19 cellular contexts compared by ENCODE assay signal in genomic region chr5:178223828-178224335, GRCh38. TPM values are rescaled to one million over a fixed set of nuclear protein-coding genes. Genes with fewer than 3 reads are reported as not detected.
A peak's percentile ranks its signal among the peaks of the same experiment; 100 is the strongest.
DNase-seq lines count a peak whose midpoint lies in the region; ATAC-seq and TF ChIP-seq lines count a peak whose summit lies in the region.
"Had no signal": no experiment of that assay in that cellular context is flagged by ENCODE, and none has a peak within 500 bp of the region (broad histone marks: within the 10 kb centered on the region; RNA-seq: fewer than 3 reads in every experiment).

No MANE protein-coding gene starts in this region.

- ATAC-seq in upper lobe of left lung (ENCODE audit: low FRiP score in 2 of 2) (peak; percentile 31 to 82), HG03135 (IDR thresholded peaks at IDR 0.05; ENCODE audit: unreplicated experiment) (no peak)
- ATAC-seq: pancreas had no signal

- DNase-seq in cardiac muscle cell (ENCODE audit: low read depth in 1 of 2, low spot score in 1 of 2) (peak in 1 of 2 donors; percentile 71), right atrium auricular region (ENCODE audit: low spot score) (no peak), chondrocyte (ENCODE audit: low spot score) (peak; percentile 79), mesothelial cell of epicardium (ENCODE audit: low spot score in 2 of 2, unreplicated experiment in 2 of 2) (no peak), upper lobe of left lung (peak in 1 of 2 donors; percentile 55), posterior vena cava (ENCODE audit: low spot score) (no peak), NCI-H345 (lab: John Stamatoyannopoulos, UW) (no peak)
- DNase-seq: activated CD8-positive, alpha-beta memory T cell treated with anti-CD3 and anti-CD28 coated beads for 24 hours; colonic mucosa; esophagus squamous epithelium; KBM-7; NCI-H1694 treated with DMSO at 0.1 percent for 48 hours; NCI-H526 treated with DMSO at 0.1 percent for 48 hours had no signal

- TF ChIP-seq CTCF in cardiac muscle cell (IDR thresholded peaks at IDR 0.05; ENCODE audit: low read depth, low read length), result no peak
- no peak for TF ChIP-seq CTCF in right atrium auricular region (IDR thresholded peaks at IDR 0.05)
- no peak for TF ChIP-seq CTCF in chondrocyte (IDR thresholded peaks at IDR 0.05)
- TF ChIP-seq CTCF in mesothelial cell of epicardium (IDR thresholded peaks at IDR 0.05; ENCODE audit: unreplicated experiment), result no peak
- TF ChIP-seq CTCF in upper lobe of left lung (IDR thresholded peaks at IDR 0.05), result no peak

- TF ChIP-seq POLR2A in upper lobe of left lung (IDR thresholded peaks at IDR 0.05), result no peak

- H3K4me3 ChIP-seq in cardiac muscle cell, result no peak overlapping the region
- no peak overlapping the region for H3K4me3 ChIP-seq in right atrium auricular region
- no peak overlapping the region for H3K4me3 ChIP-seq in upper lobe of left lung
- H3K4me3 ChIP-seq: colonic mucosa, esophagus squamous epithelium, pancreas had no signal

- 64 to 76% methylated on average over 10 to 13 of the region's 13 CpGs for WGBS in upper lobe of left lung, 2 donors

- H3K36me3 Mint-ChIP-seq in chondrocyte (ENCODE audit: low read depth) (peaks cover 24% of the 10 kb centered on the region), mesothelial cell of epicardium (peaks cover 39% of the 10 kb centered on the region)

- H3K27me3 Mint-ChIP-seq in chondrocyte (ENCODE audit: low read depth) (no peaks in the 10 kb centered on the region), mesothelial cell of epicardium (ENCODE audit: low read depth) (no peaks in the 10 kb centered on the region)
- H3K27me3 Mint-ChIP-seq: memory B cell had no signal

- H3K9me3 Mint-ChIP-seq in chondrocyte (ENCODE audit: low read depth) (peaks cover 10% of the 10 kb centered on the region), mesothelial cell of epicardium (peaks cover 11% of the 10 kb centered on the region)
- H3K9me3 Mint-ChIP-seq: memory B cell; T-helper 2 cell treated with Interferon-gamma antibody and Interleukin-4, amounts not matched to agents 5 μg/mL and 100 μg/mL, for 36 hours had no signal

- peaks cover 10% of the 10 kb centered on the region for H3K4me1 Mint-ChIP-seq in chondrocyte (ENCODE audit: low read depth)
- peaks cover 2% of the 10 kb centered on the region for H3K4me1 Mint-ChIP-seq in mesothelial cell of epicardium

- H3K27me3 ChIP-seq in cardiac muscle cell (no peaks in the 10 kb centered on the region), right atrium auricular region (no peaks in the 10 kb centered on the region), upper lobe of left lung (no peaks in the 10 kb centered on the region)
- H3K27me3 ChIP-seq: colonic mucosa, esophagus squamous epithelium, pancreas had no signal

- intact Hi-C loops in posterior vena cava (cut with DNase I), result no loop called here

- TF ChIP-seq EP300 in upper lobe of left lung (IDR thresholded peaks at IDR 0.05), result no peak

- H3K4me3 Mint-ChIP-seq in chondrocyte (ENCODE audit: unreplicated experiment) (no peak overlapping the region), mesothelial cell of epicardium (no peak overlapping the region)
- H3K4me3 Mint-ChIP-seq: memory B cell; T-helper 2 cell treated with Interferon-gamma antibody and Interleukin-4, amounts not matched to agents 5 μg/mL and 100 μg/mL, for 36 hours had no signal

- peaks cover 13% of the 10 kb centered on the region for H3K36me3 ChIP-seq in cardiac muscle cell
- H3K36me3 ChIP-seq in right atrium auricular region, result peaks cover 35% of the 10 kb centered on the region
- peaks cover 0 to 87% (median 49%) of the 10 kb centered on the region in 4 donors for H3K36me3 ChIP-seq in upper lobe of left lung
- H3K36me3 ChIP-seq: colonic mucosa, pancreas had no signal

- H3K27ac ChIP-seq in cardiac muscle cell (peak overlapping the region; percentile 60), right atrium auricular region (no peak overlapping the region), upper lobe of left lung (no peak overlapping the region)
- H3K27ac ChIP-seq: colonic mucosa, esophagus squamous epithelium, pancreas had no signal

- H3K27ac Mint-ChIP-seq in chondrocyte (ENCODE audit: unreplicated experiment) (peak overlapping the region; percentile 23), mesothelial cell of epicardium (peak overlapping the region; percentile 66)
- H3K27ac Mint-ChIP-seq: memory B cell; T-helper 2 cell treated with Interferon-gamma antibody and Interleukin-4, amounts not matched to agents 5 μg/mL and 100 μg/mL, for 36 hours had no signal

- H3K4me1 ChIP-seq in cardiac muscle cell (ENCODE audit: low read depth) (no peaks in the 10 kb centered on the region), right atrium auricular region (peaks cover 0 to 4% of the 10 kb centered on the region in 2 donors), upper lobe of left lung (peaks cover 9 to 18% (median 13%) of the 10 kb centered on the region in 4 donors)
- H3K4me1 ChIP-seq: pancreas had no signal

- H3K9me3 ChIP-seq in cardiac muscle cell (ENCODE audit: low read depth) (no peaks in the 10 kb centered on the region), right atrium auricular region (no peaks in the 10 kb centered on the region), upper lobe of left lung (no peaks in the 10 kb centered on the region)
- H3K9me3 ChIP-seq: colonic mucosa, esophagus squamous epithelium, pancreas had no signal

RNA-seq across cellular contexts. Expression of gene PHYKPL, which starts 8.7 kb away (rescaled TPM):
- total RNA-seq in cardiac muscle cell (26.4 and 57.0 TPM in 2 replicates), right atrium auricular region (10 to 100 TPM; 22.8 to 34.5 TPM), chondrocyte (40.0 to 49.1 TPM (median 43.8 TPM) in 3 replicates), mesothelial cell of epicardium (128 to 137 TPM (median 137 TPM) in 3 replicates), upper lobe of left lung (100 to 1,000 TPM in 2 of 6 donors, 10 to 100 TPM in 4; 61.0 to 237 (median 91.9) TPM), posterior vena cava (10 to 100 TPM; 54.0 to 68.6 TPM)
- polyA plus RNA-seq in cardiac muscle cell, result 58.7 and 75.2 TPM in 2 replicates

RNA-seq across cellular contexts. Expression of gene HNRNPAB, which starts 19.5 kb away (rescaled TPM):
- 127 and 154 TPM in 2 replicates for total RNA-seq in cardiac muscle cell
- polyA plus RNA-seq in cardiac muscle cell, result 205 and 224 TPM in 2 replicates
- total RNA-seq in right atrium auricular region, result 10 to 100 TPM; 62.4 to 69.1 TPM
- 152 to 215 TPM (median 156 TPM) in 3 replicates for total RNA-seq in chondrocyte
- total RNA-seq in mesothelial cell of epicardium, result 198 to 209 TPM (median 204 TPM) in 3 replicates
- 100 to 1,000 TPM in 3 of 6 donors, 10 to 100 TPM in 3; 61.8 to 133 (median 97.7) TPM for total RNA-seq in upper lobe of left lung
- 100 to 1,000 TPM in 1 of 2 donors, 10 to 100 TPM in 1; 97.0 to 133 TPM for total RNA-seq in posterior vena cava

RNA-seq across cellular contexts. Expression of gene GMCL2, which starts 36.7 kb away (rescaled TPM):
- total RNA-seq in cardiac muscle cell, result not detected in 2 replicates
- not detected in 2 replicates for polyA plus RNA-seq in cardiac muscle cell
- total RNA-seq in right atrium auricular region, result not detected
- total RNA-seq in chondrocyte, result not detected in 3 replicates
- not detected in 3 replicates for total RNA-seq in mesothelial cell of epicardium
- total RNA-seq in upper lobe of left lung, result not detected
- total RNA-seq in posterior vena cava, result not detected
- total RNA-seq: colonic mucosa, esophagus squamous epithelium, pancreas had no signal
- polyA plus RNA-seq: adipose tissue, pancreas, urinary bladder had no signal
